Comparison of ENCODE assay signal across 20 cellular contexts in genomic region chr6:31065556-31065955, GRCh38. TPM values are rescaled to one million over a fixed set of nuclear protein-coding genes. Genes with fewer than 3 reads are reported as not detected.
DNase-seq lines count a peak whose midpoint lies in the region; ATAC-seq and TF ChIP-seq lines count a peak whose summit lies in the region.
"Had no signal": no experiment of that assay in that cellular context is flagged by ENCODE, and none has a peak within 500 bp of the region (broad histone marks: within the 10 kb centered on the region; RNA-seq: fewer than 3 reads in every experiment).

No MANE protein-coding gene starts in this region.

- no peak overlapping the region for H3K56ac ChIP-seq in IMR-90 (ENCODE audit: extremely low read depth, insufficient read depth, low read length)

- peaks cover 14% of the 10 kb centered on the region for H3K27me3 Mint-ChIP-seq in T-helper 17 cell

- no peaks in the 10 kb centered on the region for H3K9me3 ChIP-seq in IMR-90 (ENCODE audit: control insufficient read depth, insufficient read depth, low read length)
- H3K9me3 ChIP-seq in lower lobe of right lung = no peaks in the 10 kb centered on the region
- H3K9me3 ChIP-seq in ascending aorta = no peaks in the 10 kb centered on the region
- H3K9me3 ChIP-seq in T-helper 17 cell (ENCODE audit: control insufficient read depth, low read length, poor library complexity, severe bottlenecking) = no peaks in the 10 kb centered on the region
- H3K9me3 ChIP-seq: BE2C had no signal

- no peak overlapping the region for H3K27ac Mint-ChIP-seq in T-helper 17 cell
- H3K27ac Mint-ChIP-seq: CD4-positive, alpha-beta T cell; H9 had no signal

- no peak overlapping the region for H4K5ac ChIP-seq in IMR-90 (ENCODE audit: low read depth, low read length)

- no peaks in the 10 kb centered on the region for H3K4me1 ChIP-seq in IMR-90 (ENCODE audit: control insufficient read depth, insufficient read depth, low read length)
- no peaks in the 10 kb centered on the region for H3K4me1 ChIP-seq in lower lobe of right lung
- no peaks in the 10 kb centered on the region for H3K4me1 ChIP-seq in ascending aorta

- no peaks in the 10 kb centered on the region for H3K79me1 ChIP-seq in IMR-90 (ENCODE audit: low read depth in 1 of 2, low read length in 2 of 2)

- H2BK120ac ChIP-seq in IMR-90 (ENCODE audit: low read depth, low read length) = no peak overlapping the region

- H2BK20ac ChIP-seq in IMR-90 (ENCODE audit: low read depth, low read length) = no peak overlapping the region

- H2BK5ac ChIP-seq in IMR-90 (ENCODE audit: low read depth, low read length, poor library complexity, severe bottlenecking) = no peak overlapping the region

- no peak overlapping the region for H3K27ac ChIP-seq in IMR-90 (ENCODE audit: insufficient read depth, low read length)
- H3K27ac ChIP-seq in dorsolateral prefrontal cortex = peak overlapping the region in 40 of 59 donors; percentile 2 to 93 (median 68)
- H3K27ac ChIP-seq in lower lobe of right lung = peak overlapping the region; percentile 29
- peak overlapping the region; percentile 58 for H3K27ac ChIP-seq in substantia nigra (ENCODE audit: low read depth, low read length, poor library complexity, severe bottlenecking)
- H3K27ac ChIP-seq in ascending aorta = no peak overlapping the region
- H3K27ac ChIP-seq: KMS-11 had no signal

- no peak overlapping the region for H3K23ac ChIP-seq in IMR-90 (ENCODE audit: low read depth, low read length)

- no peak overlapping the region for H4K91ac ChIP-seq in IMR-90 (ENCODE audit: insufficient read depth, low read depth, low read length)

- CTCF ChIA-PET in IMR-90 (lab: Yijun Ruan, JAX) = no interaction called here

- no peak overlapping the region for H3K4me3 Mint-ChIP-seq in T-helper 17 cell
- H3K4me3 Mint-ChIP-seq: CD4-positive, alpha-beta T cell; H9 had no signal

- H2AK5ac ChIP-seq in IMR-90 (ENCODE audit: low read depth, low read length) = no peak overlapping the region

- BruUV-seq in IMR-90 (replicated peaks; lab: Mats Ljungman, UMichigan) = no TSS peak

- no peaks in the 10 kb centered on the region for H4K20me1 ChIP-seq in IMR-90 (ENCODE audit: insufficient read depth, low read length)

- H3K4me1 Mint-ChIP-seq in T-helper 17 cell = no peaks in the 10 kb centered on the region

- H3K36me3 ChIP-seq in IMR-90 (ENCODE audit: control insufficient read depth, insufficient read depth, low read length) = no peaks in the 10 kb centered on the region
- no peaks in the 10 kb centered on the region for H3K36me3 ChIP-seq in lower lobe of right lung
- no peaks in the 10 kb centered on the region for H3K36me3 ChIP-seq in ascending aorta
- no peaks in the 10 kb centered on the region for H3K36me3 ChIP-seq in H7 (replicated peaks; ENCODE audit: control insufficient read depth, insufficient read depth, low read length)
- H3K36me3 ChIP-seq: BE2C had no signal

- dilution Hi-C loops in IMR-90 (cut with HindIII; ENCODE audit: low sequenced_read_pairs, unreplicated experiment) = no loop called here

- H3K9me1 ChIP-seq in IMR-90 (ENCODE audit: insufficient read depth, low read length) = no peaks in the 10 kb centered on the region

- no peak overlapping the region for H3K14ac ChIP-seq in IMR-90 (replicated peaks; ENCODE audit: low read depth, low read length)

- no peaks in the 10 kb centered on the region for H3K36me3 Mint-ChIP-seq in T-helper 17 cell (ENCODE audit: low read depth)

- no peak for TF ChIP-seq POLR2A in IMR-90 (IDR thresholded peaks at IDR 0.05; ENCODE audit: low read depth, low read length)

- WGBS in IMR-90 (ENCODE audit: extremely low coverage in 2 of 2, insufficient read length in 1 of 2), 2 experiments = no CpG with 5 or more reads among the region's 2 CpGs

- H3K4me3 ChIP-seq in IMR-90 (ENCODE audit: insufficient read depth, low read depth, low read length) = no peak overlapping the region
- H3K4me3 ChIP-seq in dorsolateral prefrontal cortex = peak overlapping the region in 23 of 59 donors; percentile 5 to 64 (median 54)
- no peak overlapping the region for H3K4me3 ChIP-seq in lower lobe of right lung
- no peak overlapping the region for H3K4me3 ChIP-seq in ascending aorta
- no peak overlapping the region for H3K4me3 ChIP-seq in H7 (ENCODE audit: insufficient read depth, low read depth, low read length)

- 0 out of 2 replicates have a peak, but pooled peaks have one; percentile 31 for ATAC-seq in IMR-90 (ENCODE audit: low read depth)
- ATAC-seq in lower lobe of right lung = peak; percentile 32 to 51
- no peak for ATAC-seq in T-helper 17 cell
- ATAC-seq: HepG2 had no signal

- H4K8ac ChIP-seq in IMR-90 (ENCODE audit: low read depth in 2 of 2, low read length in 2 of 2) = no peak overlapping the region

- no peak overlapping the region for H2BK15ac ChIP-seq in IMR-90 (ENCODE audit: low read depth, low read length)

- no peak overlapping the region for H2AFZ ChIP-seq in IMR-90 (replicated peaks; ENCODE audit: low read length, poor library complexity)

- no peak for TF ChIP-seq CTCF in IMR-90 (conservative IDR thresholded peaks at IDR 0.05; ENCODE audit: low read depth, low read length)
- no peak for TF ChIP-seq CTCF in dorsolateral prefrontal cortex (IDR thresholded peaks at IDR 0.05 in 54 of 56, conservative IDR thresholded peaks at IDR 0.05 in 2 of 56; ENCODE audit: low read depth in 1 of 56, partially characterized antibody in 56 of 56)
- no peak for TF ChIP-seq CTCF in lower lobe of right lung (IDR thresholded peaks at IDR 0.05)
- no peak for TF ChIP-seq CTCF in ascending aorta (IDR thresholded peaks at IDR 0.05)

- intact Hi-C loops in IMR-90 (cut with micrococcal nuclease) (no loop called here), dorsolateral prefrontal cortex (cut with DNase I) (no loop called here), lower lobe of right lung (cut with DNase I) (no loop called here), ascending aorta (cut with DNase I) (no loop called here)

- H3K18ac ChIP-seq in IMR-90 (ENCODE audit: low read depth, low read length) = no peak overlapping the region

- in situ Hi-C loops in IMR-90 (cut with MboI; ENCODE audit: low sequenced_read_pairs) = no loop called here

- H2AK9ac ChIP-seq in IMR-90 (replicated peaks; ENCODE audit: low read depth, low read length, poor library complexity) = no peak overlapping the region

- peaks cover 10% of the 10 kb centered on the region for H3K27me3 ChIP-seq in IMR-90 (ENCODE audit: control insufficient read depth, insufficient read depth, low read length)
- no peaks in the 10 kb centered on the region for H3K27me3 ChIP-seq in dorsolateral prefrontal cortex
- H3K27me3 ChIP-seq in lower lobe of right lung (ENCODE audit: low read depth) = no peaks in the 10 kb centered on the region
- H3K27me3 ChIP-seq in ascending aorta = no peaks in the 10 kb centered on the region
- H3K27me3 ChIP-seq in H7 (ENCODE audit: control insufficient read depth, insufficient read depth, low read length) = no peaks in the 10 kb centered on the region

- POLR2A ChIA-PET in IMR-90 (lab: Charles Lee; ENCODE audit: unreplicated experiment) = no interaction called here

- no peak overlapping the region for H3K9ac ChIP-seq in IMR-90 (ENCODE audit: low read depth, low read length)
- H3K9ac ChIP-seq: KMS-11 had no signal

- no peak overlapping the region for H3K4ac ChIP-seq in IMR-90 (ENCODE audit: low read depth, low read length)

- TF ChIP-seq RAD21 in IMR-90 (IDR thresholded peaks at IDR 0.05; ENCODE audit: low read length) = no peak

- DNase-seq in IMR-90 = peak; percentile 16
- DNase-seq in dorsolateral prefrontal cortex = no peak
- DNase-seq in lower lobe of right lung = no peak
- DNase-seq in substantia nigra (lab: John Stamatoyannopoulos, UW) = no peak
- no peak for DNase-seq in ascending aorta (ENCODE audit: low spot score in 2 of 2)
- DNase-seq in AG08396 (ENCODE audit: low spot score) = no peak
- DNase-seq in T-helper 17 cell = no peak
- no peak for DNase-seq in H7
- DNase-seq: BE2C; CD4-positive, alpha-beta T cell; H9; NCI-H1048; NCI-H345; NCI-H69; NK-92 treated with Interleukin-12 subunit alpha and Interleukin-12 subunit beta, amount 100 ng/mL, for 24 hours; SHP77 had no signal

- no peak overlapping the region for H3K4me2 ChIP-seq in IMR-90 (ENCODE audit: low read depth, low read length)
- H3K4me2 ChIP-seq: KMS-11 had no signal

TF ChIP-seq in IMR-90, 13 proteins besides CTCF, POLR2A, EP300 and RAD21 (continues in another document):
- TF ChIP-seq MXI1 (IDR thresholded peaks at IDR 0.05; ENCODE audit: borderline replicate concordance, low read depth, low read length) = no peak
- no peak for TF ChIP-seq NFE2L2 (IDR thresholded peaks at IDR 0.05; ENCODE audit: low read depth, low read length)

RNA-seq across cellular contexts. Expression of gene C6orf15, which starts 46.8 kb away (rescaled TPM):
- not detected in 2 replicates for total RNA-seq in IMR-90 (2012; rRNA removed)
- not detected in 2 replicates for polyA plus RNA-seq in IMR-90 (2012; rRNA removed)
- not detected in 2 replicates for polyA plus RNA-seq in IMR-90 (2012; cell fraction: cytosol; rRNA removed)
- polyA plus RNA-seq in IMR-90 (2012; cell fraction: nucleus; rRNA removed; ENCODE audit: low replicate concordance) = not detected in 2 replicates
- total RNA-seq in dorsolateral prefrontal cortex = not detected
- not detected for total RNA-seq in lower lobe of right lung
- total RNA-seq in ascending aorta = not detected
- total RNA-seq in T-helper 17 cell = not detected
- total RNA-seq in H7 (2014; rRNA removed; shearing (Covaris generic)) = not detected in 2 replicates
- total RNA-seq: CD4-positive, alpha-beta T cell; H9; HepG2; M059J; OCI-LY7 had no signal
- polyA plus RNA-seq: HepG2 had no signal

RNA-seq across cellular contexts. Expression of gene PSORS1C1, which starts 49.0 kb away (rescaled TPM):
- total RNA-seq in IMR-90 (2012; rRNA removed) (0.28 and 0.36 TPM in 2 replicates), dorsolateral prefrontal cortex (10 to 100 TPM in 1 of 120 experiments, 1 to 10 TPM in 86, under 1 TPM in 30, not detected in 3; 0.11 to 11.6 (median 1.9) TPM), lower lobe of right lung (10.5 TPM), ascending aorta (not detected), T-helper 17 cell (not detected)
- polyA plus RNA-seq in IMR-90 (2012; rRNA removed) = 1.1 and 2.1 TPM in 2 replicates
- polyA plus RNA-seq in IMR-90 (2012; cell fraction: cytosol; rRNA removed) = 0.26 and 0.35 TPM in 2 replicates
- 3.6 and 6.3 TPM in 2 replicates for polyA plus RNA-seq in IMR-90 (2012; cell fraction: nucleus; rRNA removed; ENCODE audit: low replicate concordance)
- total RNA-seq in H7 (2014; rRNA removed; shearing (Covaris generic)) = 0.10 TPM in 1 of 2 replicates, not detected in the other
- total RNA-seq: CD4-positive, alpha-beta T cell; OCI-LY7 had no signal

RNA-seq across cellular contexts. Expression of gene CDSN, which starts 54.7 kb away (rescaled TPM):
- total RNA-seq in IMR-90 (2012; rRNA removed) (not detected in 2 replicates), dorsolateral prefrontal cortex (not detected), lower lobe of right lung (not detected), ascending aorta (not detected), T-helper 17 cell (not detected)
- not detected in 2 replicates for polyA plus RNA-seq in IMR-90 (2012; rRNA removed)
- not detected in 2 replicates for polyA plus RNA-seq in IMR-90 (2012; cell fraction: cytosol; rRNA removed)
- not detected in 2 replicates for polyA plus RNA-seq in IMR-90 (2012; cell fraction: nucleus; rRNA removed; ENCODE audit: low replicate concordance)
- not detected in 2 replicates for total RNA-seq in H7 (2014; rRNA removed; shearing (Covaris generic))
- total RNA-seq: CD4-positive, alpha-beta T cell; H9; HepG2; M059J; OCI-LY7 had no signal
- polyA plus RNA-seq: HepG2 had no signal

RNA-seq across cellular contexts. Expression of gene MUC22, which starts 55.3 kb away (rescaled TPM):
- total RNA-seq in IMR-90 (2012; rRNA removed) (not detected in 2 replicates), dorsolateral prefrontal cortex (not detected), lower lobe of right lung (not detected), ascending aorta (not detected), T-helper 17 cell (not detected)
- polyA plus RNA-seq in IMR-90 (2012; rRNA removed) = 0.02 TPM in 1 of 2 replicates, not detected in the other
- under 0.01 and 0.04 TPM in 2 replicates for polyA plus RNA-seq in IMR-90 (2012; cell fraction: cytosol; rRNA removed)
- not detected in 2 replicates for polyA plus RNA-seq in IMR-90 (2012; cell fraction: nucleus; rRNA removed; ENCODE audit: low replicate concordance)
- total RNA-seq in H7 (2014; rRNA removed; shearing (Covaris generic)) = not detected in 2 replicates
- total RNA-seq: CD4-positive, alpha-beta T cell; H9; HepG2; M059J; OCI-LY7 had no signal
- polyA plus RNA-seq: HepG2 had no signal

Comparison
In these comparisons a context has a peak if more than half of its experiments do, and no peak if none do; other contexts are left out.
1. H3K27ac ChIP-seq: peak in dorsolateral prefrontal cortex (40 of 59), lower lobe of right lung (single experiment) and substantia nigra (single experiment); none in IMR-90 (single experiment) and ascending aorta (0 of 2).